Comparison of ENCODE assay signal across 13 cellular contexts in the genomic region with DNA sequence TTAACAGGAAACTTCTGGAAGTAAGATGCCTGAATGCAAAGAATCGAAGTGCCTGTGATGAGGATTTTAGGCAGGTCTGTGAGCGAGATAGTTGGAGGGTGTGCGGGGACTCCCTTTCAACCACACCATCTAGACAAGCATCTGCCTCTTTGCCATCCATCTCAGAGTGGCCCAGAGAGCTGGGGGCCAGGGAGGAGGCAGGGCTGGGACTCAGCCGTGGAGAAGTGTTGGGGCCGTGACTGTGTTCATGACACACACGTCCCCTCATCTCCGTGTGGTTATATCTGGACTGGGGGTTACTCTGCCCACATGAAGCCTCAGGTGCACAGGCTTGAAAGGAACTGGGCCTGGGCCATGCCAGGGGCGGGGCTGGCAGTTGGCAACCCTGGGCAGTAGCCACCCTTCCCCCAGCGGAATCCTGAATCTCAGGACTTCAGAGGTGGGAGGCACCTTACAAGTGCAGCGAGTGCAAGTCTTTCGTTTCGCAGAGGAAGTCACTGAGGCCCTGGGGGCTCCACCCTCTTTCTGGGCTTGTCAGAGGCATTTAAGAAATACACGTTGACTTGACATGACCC.
DNase-seq lines count a peak whose midpoint lies in the region; ATAC-seq and TF ChIP-seq lines count a peak whose summit lies in the region.
"Had no signal": no experiment of that assay in that cellular context is flagged by ENCODE, and none has a peak within 500 bp of the region (broad histone marks: within the 10 kb centered on the region; RNA-seq: fewer than 3 reads in every experiment).

No MANE protein-coding gene starts in this region.

- H3K36me3 Mint-ChIP-seq in stimulated activated effector memory CD8-positive, alpha-beta T cell treated with anti-CD3 and anti-CD28 coated beads, Interleukin-12 subunit alpha, Interleukin-12 subunit beta, amount 100 ng/mL, for 72 hours: no peaks in the 10 kb centered on the region
- H3K36me3 Mint-ChIP-seq: CD4-positive, CD25-positive, alpha-beta regulatory T cell had no signal

- POLR2A ChIA-PET in HCT116 (lab: Charles Lee): no interaction called here

- H2BK15ac ChIP-seq in neuronal stem cell (ENCODE audit: low read length): peak overlapping the region; percentile 42

- H3K4me2 ChIP-seq in HCT116 (ENCODE audit: low read length) (no peak overlapping the region), neuronal stem cell (ENCODE audit: insufficient read depth, low read length, poor library complexity, severe bottlenecking) (no peak overlapping the region)
- H3K4me2 ChIP-seq: BLaER1 treated with 17β-estradiol and CSF1 and Interleukin-3, amounts not matched to agents 10 nM and 100 nM had no signal

- WGBS in neuronal stem cell (ENCODE audit: extremely low coverage in 2 of 2, insufficient read length in 2 of 2, insufficient replicate concordance in 1 of 2), 2 donors: no CpG with 5 or more reads among the region's 13 CpGs

- TF ChIP-seq CTCF in HCT116 (IDR thresholded peaks at IDR 0.05 in 2 of 3, conservative IDR thresholded peaks at IDR 0.05 in 1 of 3; ENCODE audit: borderline replicate concordance in 1 of 3, insufficient read depth in 1 of 3, low read depth in 2 of 3, low read length in 2 of 3): no peak

- no peak overlapping the region for H4K8ac ChIP-seq in neuronal stem cell (ENCODE audit: low read depth, low read length)

- RAD21 ChIA-PET in HCT116 (lab: Charles Lee; ENCODE audit: low non-redundant PET in 1 of 2, low total read pairs in 2 of 2, uncharacterized antibody in 2 of 2, unreplicated experiment in 2 of 2): no interaction called here

- H3K4me3 ChIP-seq in HCT116 (replicated peaks in 1 of 2; ENCODE audit: low read depth in 1 of 2, low read length in 2 of 2) (no peak overlapping the region), neuronal stem cell (ENCODE audit: low read length in 2 of 2) (no peak overlapping the region)
- H3K4me3 ChIP-seq: BLaER1 treated with 17β-estradiol and CSF1 and Interleukin-3, amounts not matched to agents 10 nM and 100 nM had no signal

- DNase-seq in HCT116 (ENCODE audit: low read depth, low spot score) (no peak), left kidney (ENCODE audit: low read depth, low spot score) (peak; percentile 39), neuronal stem cell (ENCODE audit: low spot score) (no peak), dedifferentiated amniotic fluid mesenchymal stem cell (ENCODE audit: extremely low spot score) (no peak)
- no peak for DNase-seq in stimulated activated effector memory CD8-positive, alpha-beta T cell treated with anti-CD3 and anti-CD28 coated beads, Interleukin-12 subunit alpha, Interleukin-12 subunit beta, amount 100 ng/mL, for 72 hours (ENCODE audit: low spot score in 2 of 2)
- no peak for DNase-seq in activated CD4-positive, CD25-positive, alpha-beta regulatory T cell treated with anti-CD3 and anti-CD28 coated beads, Interleukin-2, amount 50 U/mL, for 72 hours
- DNase-seq: 8988T; CD4-positive, CD25-positive, alpha-beta regulatory T cell; DMS53; H9 had no signal

- peaks cover 67% of the 10 kb centered on the region for H3K79me2 ChIP-seq in HCT116 (ENCODE audit: insufficient read depth, low read length)

- H3K4me1 Mint-ChIP-seq in stimulated activated effector memory CD8-positive, alpha-beta T cell treated with anti-CD3 and anti-CD28 coated beads, Interleukin-12 subunit alpha, Interleukin-12 subunit beta, amount 100 ng/mL, for 72 hours: no peaks in the 10 kb centered on the region
- H3K4me1 Mint-ChIP-seq: CD4-positive, CD25-positive, alpha-beta regulatory T cell had no signal

- no peak overlapping the region for H4K91ac ChIP-seq in neuronal stem cell (ENCODE audit: low read depth, low read length, poor library complexity)

- H3K27me3 ChIP-seq in HCT116 (ENCODE audit: insufficient read depth, low read length): no peaks in the 10 kb centered on the region
- peaks cover 0 to 5% (median 0%) of the 10 kb centered on the region in 3 experiments for H3K27me3 ChIP-seq in neuronal stem cell (ENCODE audit: control insufficient read depth in 3 of 3, insufficient read depth in 3 of 3, low read depth in 1 of 3, low read length in 3 of 3)
- H3K27me3 ChIP-seq: BLaER1 treated with 17β-estradiol and CSF1 and Interleukin-3, amounts not matched to agents 10 nM and 100 nM had no signal

- H2AFZ ChIP-seq in HCT116 (ENCODE audit: low read depth, low read length, poor library complexity, severe bottlenecking): no peak overlapping the region
- H2AFZ ChIP-seq in neuronal stem cell (ENCODE audit: low read length): no peak overlapping the region

- BruUV-seq in HCT116 (replicated peaks; lab: Mats Ljungman, UMichigan): no TSS peak

- no peaks in the 10 kb centered on the region for H3K9me2 ChIP-seq in HCT116 (ENCODE audit: insufficient read depth)

- peaks cover 8% of the 10 kb centered on the region; the same call in 1 of the 2 replicates for H4K20me1 ChIP-seq in HCT116 (ENCODE audit: insufficient read depth)
- H4K20me1 ChIP-seq: BLaER1 treated with 17β-estradiol and CSF1 and Interleukin-3, amounts not matched to agents 10 nM and 100 nM had no signal

- H3K18ac ChIP-seq in neuronal stem cell (ENCODE audit: low read length): peak overlapping the region; percentile 0

- intact Hi-C loops in HCT116 (cut with micrococcal nuclease): loop anchor here (10.0 kb wide), 1 partner anchor 265 kb away; no protein-coding TSS in a partner anchor

- H3K4me1 ChIP-seq in HCT116 (ENCODE audit: control insufficient read depth in 1 of 2, insufficient read depth in 2 of 2, low read length in 2 of 2): peaks cover 7 to 23% of the 10 kb centered on the region in 2 experiments; a peak in 3 of 4 replicates
- peaks cover 0 to 5% of the 10 kb centered on the region in 2 donors for H3K4me1 ChIP-seq in neuronal stem cell (ENCODE audit: control insufficient read depth in 2 of 2, insufficient read depth in 1 of 2, low read depth in 1 of 2, low read length in 2 of 2)
- H3K4me1 ChIP-seq: BLaER1 treated with 17β-estradiol and CSF1 and Interleukin-3, amounts not matched to agents 10 nM and 100 nM had no signal

- no peak overlapping the region for H3K4me3 Mint-ChIP-seq in stimulated activated effector memory CD8-positive, alpha-beta T cell treated with anti-CD3 and anti-CD28 coated beads, Interleukin-12 subunit alpha, Interleukin-12 subunit beta, amount 100 ng/mL, for 72 hours
- H3K4me3 Mint-ChIP-seq: CD4-positive, CD25-positive, alpha-beta regulatory T cell; H9 had no signal

- H3K79me1 ChIP-seq in neuronal stem cell (ENCODE audit: low read depth, low read length): no peaks in the 10 kb centered on the region

- CTCF ChIA-PET in HCT116 (lab: Charles Lee): no interaction called here

- no peak overlapping the region for H3K23ac ChIP-seq in neuronal stem cell (ENCODE audit: low read depth, low read length, poor library complexity)

- H3K4ac ChIP-seq in neuronal stem cell (ENCODE audit: low read length): no peak overlapping the region

- H2BK12ac ChIP-seq in neuronal stem cell (ENCODE audit: low read length): peak overlapping the region; percentile 36

- H3K9me3 ChIP-seq in HCT116 (ENCODE audit: control insufficient read depth in 1 of 2, insufficient read depth in 1 of 2, low read depth in 1 of 2, low read length in 2 of 2): no peaks in the 10 kb centered on the region
- H3K9me3 ChIP-seq in neuronal stem cell (replicated peaks in 1 of 2; ENCODE audit: control insufficient read depth in 2 of 2, insufficient read depth in 1 of 2, low read depth in 1 of 2, low read length in 2 of 2): no peaks in the 10 kb centered on the region
- H3K9me3 ChIP-seq: BLaER1 treated with 17β-estradiol and CSF1 and Interleukin-3, amounts not matched to agents 10 nM and 100 nM had no signal

- no peak overlapping the region for H3K27ac ChIP-seq in HCT116 (ENCODE audit: low read depth, low read length)
- H3K27ac ChIP-seq in neuronal stem cell (replicated peaks; ENCODE audit: low read length): no peak overlapping the region
- H3K27ac ChIP-seq: BLaER1 treated with 17β-estradiol and CSF1 and Interleukin-3, amounts not matched to agents 10 nM and 100 nM had no signal

- H3K9me3 Mint-ChIP-seq in stimulated activated effector memory CD8-positive, alpha-beta T cell treated with anti-CD3 and anti-CD28 coated beads, Interleukin-12 subunit alpha, Interleukin-12 subunit beta, amount 100 ng/mL, for 72 hours: no peaks in the 10 kb centered on the region
- H3K9me3 Mint-ChIP-seq: H9 had no signal

- H3K9ac ChIP-seq in HCT116 (ENCODE audit: low read length): no peak overlapping the region
- no peak overlapping the region for H3K9ac ChIP-seq in neuronal stem cell (ENCODE audit: low read depth, low read length, poor library complexity)
- H3K9ac ChIP-seq: BLaER1 treated with 17β-estradiol and CSF1 and Interleukin-3, amounts not matched to agents 10 nM and 100 nM had no signal

- no peak overlapping the region for H3K14ac ChIP-seq in neuronal stem cell (ENCODE audit: low read length)

- H2BK5ac ChIP-seq in neuronal stem cell (ENCODE audit: low read length): no peak overlapping the region

- H3K27ac Mint-ChIP-seq in stimulated activated effector memory CD8-positive, alpha-beta T cell treated with anti-CD3 and anti-CD28 coated beads, Interleukin-12 subunit alpha, Interleukin-12 subunit beta, amount 100 ng/mL, for 72 hours: no peak overlapping the region
- H3K27ac Mint-ChIP-seq: CD4-positive, CD25-positive, alpha-beta regulatory T cell; H9 had no signal

- H2AK5ac ChIP-seq in neuronal stem cell (ENCODE audit: low read depth, low read length): peak overlapping the region; percentile 2

- no peak for TF ChIP-seq RAD21 in HCT116 (IDR thresholded peaks at IDR 0.05; ENCODE audit: low read depth)

- no peak for ATAC-seq in HCT116
- peak; percentile 27 for ATAC-seq in stimulated activated effector memory CD8-positive, alpha-beta T cell treated with anti-CD3 and anti-CD28 coated beads, Interleukin-12 subunit alpha, Interleukin-12 subunit beta, amount 100 ng/mL, for 72 hours
- ATAC-seq in HG02759 (IDR thresholded peaks at IDR 0.05; ENCODE audit: unreplicated experiment): no peak
- ATAC-seq: HepG2 had no signal

- H3K36me3 ChIP-seq in HCT116 (ENCODE audit: control insufficient read depth in 1 of 2, insufficient read depth in 2 of 2, low read length in 2 of 2) (peaks cover 19 to 22% of the 10 kb centered on the region in 2 experiments), neuronal stem cell (replicated peaks in 1 of 2; ENCODE audit: control insufficient read depth in 2 of 2, insufficient read depth in 2 of 2, low read length in 2 of 2) (no peaks in the 10 kb centered on the region)
- H3K36me3 ChIP-seq: BLaER1 treated with 17β-estradiol and CSF1 and Interleukin-3, amounts not matched to agents 10 nM and 100 nM had no signal

- no peak overlapping the region for H2BK120ac ChIP-seq in neuronal stem cell (ENCODE audit: low read depth, low read length)

- no peak for TF ChIP-seq POLR2A in HCT116 (IDR thresholded peaks at IDR 0.05; ENCODE audit: borderline replicate concordance, extremely low read depth, insufficient read depth, insufficient read length)

TF ChIP-seq in HCT116, 20 proteins besides CTCF, POLR2A, EP300 and RAD21:
- TF ChIP-seq POLR2AphosphoS5 (IDR thresholded peaks at IDR 0.05; ENCODE audit: low read depth, low read length) (0 out of 2 replicates have a peak, but pooled peaks have one; percentile 2), SRF (IDR thresholded peaks at IDR 0.05; ENCODE audit: low read depth) (no peak)
